11 cellular contexts compared by ENCODE assay signal in the genomic region with DNA sequence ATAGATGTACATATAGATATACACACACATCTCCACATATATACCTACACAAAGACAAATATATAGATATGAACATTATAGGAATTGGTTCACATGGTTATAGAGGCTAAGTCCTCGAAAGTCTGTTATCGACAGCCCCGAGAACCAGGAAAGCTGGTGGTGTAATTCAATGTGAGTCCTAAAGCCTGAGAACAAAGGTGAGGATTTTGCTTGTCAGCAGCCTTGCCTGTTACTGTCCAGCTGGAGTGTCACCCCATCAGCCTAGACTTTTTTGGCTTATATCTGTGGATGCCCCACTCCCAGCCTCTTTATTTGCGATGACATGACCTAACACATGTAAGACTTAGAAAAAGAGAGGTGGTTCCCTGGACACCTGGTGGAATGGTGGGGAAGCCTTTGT.
DNase-seq lines count a peak whose midpoint lies in the region; ATAC-seq, FAIRE-seq and TF ChIP-seq lines count a peak whose summit lies in the region.
"Had no signal": no experiment of that assay in that cellular context is flagged by ENCODE, and none has a peak within 500 bp of the region (broad histone marks: within the 10 kb centered on the region; RNA-seq: fewer than 3 reads in every experiment).

No MANE protein-coding gene starts in this region.

- intact Hi-C loops in activated CD4-positive, alpha-beta T cell treated with anti-CD3 and anti-CD28 coated beads, Interleukin-2, amount 10 ng/mL, durations not matched to agents 24 days and 14 days (cut with micrococcal nuclease), result no loop called here
- intact Hi-C loops in posterior vena cava (cut with DNase I), result loop anchor here in 1 of 2 donors (5.0 kb wide), 1 partner anchor 465 kb away; no protein-coding TSS in a partner anchor

- no peak overlapping the region for H2AFZ ChIP-seq in GM23338

- no peaks in the 10 kb centered on the region for H4K20me1 ChIP-seq in GM23338 (replicated peaks; ENCODE audit: insufficient read depth)

- no peaks in the 10 kb centered on the region for H3K9me2 ChIP-seq in GM23338 (ENCODE audit: insufficient read depth)

- H3K4me3 ChIP-seq in small intestine (ENCODE audit: low read depth in 1 of 2, low read length in 2 of 2) (no peak overlapping the region), GM23338 (no peak overlapping the region)

- ATAC-seq in HG02885 (IDR thresholded peaks at IDR 0.05; ENCODE audit: poor library complexity, unreplicated experiment), result peak; percentile 9
- ATAC-seq in T-helper 17 cell, result no peak
- ATAC-seq in GM23338, result no peak

- H3K27ac ChIP-seq in small intestine (ENCODE audit: low read depth in 1 of 2, low read length in 1 of 2) (peak overlapping the region in 1 of 2 donors; percentile 66), GM23338 (ENCODE audit: low read depth) (no peak overlapping the region)

- no peak overlapping the region for H3K27ac Mint-ChIP-seq in activated CD4-positive, alpha-beta T cell treated with anti-CD3 and anti-CD28 coated beads, Interleukin-2, amount 10 ng/mL, durations not matched to agents 24 days and 14 days
- H3K27ac Mint-ChIP-seq in T-helper 17 cell, result peak overlapping the region; percentile 82
- H3K27ac Mint-ChIP-seq in GM23338, result no peak overlapping the region

- 60 to 84% (median 62%) methylated on average over 4 of the region's 4 CpGs for WGBS in small intestine, 3 donors

- no peak for DNase-seq in activated CD4-positive, alpha-beta T cell treated with anti-CD3 and anti-CD28 coated beads, Interleukin-2, amount 10 ng/mL, durations not matched to agents 24 days and 14 days
- DNase-seq in activated CD4-positive, alpha-beta T cell treated with anti-CD3 and anti-CD28 coated beads for 1 hour, result no peak
- DNase-seq in T-helper 17 cell (no peak), small intestine (peak; percentile 58), posterior vena cava (ENCODE audit: low spot score) (no peak), NCI-H2196 treated with DMSO at 0.1 percent for 48 hours (lab: John Stamatoyannopoulos, UW; ENCODE audit: unreplicated experiment) (no peak), GM23338 (ENCODE audit: low spot score) (no peak)
- DNase-seq: NCI-H510A treated with DMSO at 0.1 percent for 48 hours had no signal

- H3K4me3 Mint-ChIP-seq in activated CD4-positive, alpha-beta T cell treated with anti-CD3 and anti-CD28 coated beads, Interleukin-2, amount 10 ng/mL, durations not matched to agents 24 days and 14 days, result peak overlapping the region; percentile 71
- H3K4me3 Mint-ChIP-seq in T-helper 17 cell (peak overlapping the region; percentile 93), GM23338 (no peak overlapping the region)

- peaks cover 11% of the 10 kb centered on the region for H3K27me3 Mint-ChIP-seq in activated CD4-positive, alpha-beta T cell treated with anti-CD3 and anti-CD28 coated beads, Interleukin-2, amount 10 ng/mL, durations not matched to agents 24 days and 14 days
- peaks cover 11% of the 10 kb centered on the region for H3K27me3 Mint-ChIP-seq in T-helper 17 cell
- H3K27me3 Mint-ChIP-seq in GM23338 (ENCODE audit: insufficient read depth, low read depth, poor library complexity), result peaks cover 6% of the 10 kb centered on the region

- TF ChIP-seq CTCF in GM23338 (conservative IDR thresholded peaks at IDR 0.05; ENCODE audit: low read depth in 2 of 2), result no peak

- H3K4me1 Mint-ChIP-seq in activated CD4-positive, alpha-beta T cell treated with anti-CD3 and anti-CD28 coated beads, Interleukin-2, amount 10 ng/mL, durations not matched to agents 24 days and 14 days, result peaks cover 17% of the 10 kb centered on the region
- peaks cover 7% of the 10 kb centered on the region for H3K4me1 Mint-ChIP-seq in T-helper 17 cell
- no peaks in the 10 kb centered on the region for H3K4me1 Mint-ChIP-seq in GM23338

- H3K4me2 ChIP-seq in GM23338, result no peak overlapping the region

- H3K9me3 ChIP-seq in T-helper 17 cell (ENCODE audit: control insufficient read depth, low read length, poor library complexity, severe bottlenecking), result no peaks in the 10 kb centered on the region
- H3K9me3 ChIP-seq in small intestine (ENCODE audit: control insufficient read depth, low read depth), result no peaks in the 10 kb centered on the region

- H3K79me2 ChIP-seq in GM23338 (replicated peaks; ENCODE audit: insufficient read depth), result no peaks in the 10 kb centered on the region

- H3K36me3 Mint-ChIP-seq in activated CD4-positive, alpha-beta T cell treated with anti-CD3 and anti-CD28 coated beads, Interleukin-2, amount 10 ng/mL, durations not matched to agents 24 days and 14 days (ENCODE audit: low read depth), result no peaks in the 10 kb centered on the region
- peaks cover 6% of the 10 kb centered on the region for H3K36me3 Mint-ChIP-seq in T-helper 17 cell (ENCODE audit: low read depth)
- no peaks in the 10 kb centered on the region for H3K36me3 Mint-ChIP-seq in GM23338 (ENCODE audit: low read depth)

- H3K27me3 ChIP-seq in small intestine (ENCODE audit: control insufficient read depth in 2 of 2, insufficient read depth in 2 of 2, low read length in 2 of 2) (no peaks in the 10 kb centered on the region), GM23338 (ENCODE audit: insufficient read depth) (no peaks in the 10 kb centered on the region)

- no peak for FAIRE-seq in small intestine (lab: Jason Lieb, UNC)
- FAIRE-seq: endometrium, TTC549 had no signal

- no peaks in the 10 kb centered on the region for H3K9me3 Mint-ChIP-seq in activated CD4-positive, alpha-beta T cell treated with anti-CD3 and anti-CD28 coated beads, Interleukin-2, amount 10 ng/mL, durations not matched to agents 24 days and 14 days
- H3K9me3 Mint-ChIP-seq in GM23338, result no peaks in the 10 kb centered on the region

- H3K4me1 ChIP-seq in small intestine (ENCODE audit: control insufficient read depth in 2 of 2, insufficient read depth in 1 of 2, low read depth in 1 of 2, low read length in 1 of 2), result peaks cover 0 to 13% of the 10 kb centered on the region in 2 donors
- H3K4me1 ChIP-seq in GM23338 (ENCODE audit: insufficient read depth), result no peaks in the 10 kb centered on the region

- H3F3A ChIP-seq in GM23338 (replicated peaks; ENCODE audit: low read depth), result no peaks in the 10 kb centered on the region

- H3K36me3 ChIP-seq in small intestine (ENCODE audit: control insufficient read depth in 2 of 2, insufficient read depth in 2 of 2, low read length in 2 of 2) (no peaks in the 10 kb centered on the region), GM23338 (ENCODE audit: insufficient read depth) (no peaks in the 10 kb centered on the region)

TF ChIP-seq in GM23338, 12 proteins besides CTCF, POLR2A, EP300 and RAD21 (continues in another document):
- TF ChIP-seq, protein P1, sequence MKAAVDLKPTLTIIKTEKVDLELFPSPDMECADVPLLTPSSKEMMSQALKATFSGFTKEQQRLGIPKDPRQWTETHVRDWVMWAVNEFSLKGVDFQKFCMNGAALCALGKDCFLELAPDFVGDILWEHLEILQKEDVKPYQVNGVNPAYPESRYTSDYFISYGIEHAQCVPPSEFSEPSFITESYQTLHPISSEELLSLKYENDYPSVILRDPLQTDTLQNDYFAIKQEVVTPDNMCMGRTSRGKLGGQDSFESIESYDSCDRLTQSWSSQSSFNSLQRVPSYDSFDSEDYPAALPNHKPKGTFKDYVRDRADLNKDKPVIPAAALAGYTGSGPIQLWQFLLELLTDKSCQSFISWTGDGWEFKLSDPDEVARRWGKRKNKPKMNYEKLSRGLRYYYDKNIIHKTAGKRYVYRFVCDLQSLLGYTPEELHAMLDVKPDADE (IDR thresholded peaks at IDR 0.05), result no peak
- TF ChIP-seq JUNB (IDR thresholded peaks at IDR 0.05; ENCODE audit: unreplicated experiment) (no peak), STAT1 (IDR thresholded peaks at IDR 0.05; ENCODE audit: unreplicated experiment) (no peak), POLR2AphosphoS5 (IDR thresholded peaks at IDR 0.05; ENCODE audit: low read depth) (no peak), ZNF114 (CRISPR knock-in tag; IDR thresholded peaks at IDR 0.05) (no peak), EZH2phosphoT487 (IDR thresholded peaks at IDR 0.05; ENCODE audit: unreplicated experiment) (no peak), ZNF331 (CRISPR knock-in tag; IDR thresholded peaks at IDR 0.05; ENCODE audit: low read depth) (no peak)
- TF ChIP-seq, protein P2, sequence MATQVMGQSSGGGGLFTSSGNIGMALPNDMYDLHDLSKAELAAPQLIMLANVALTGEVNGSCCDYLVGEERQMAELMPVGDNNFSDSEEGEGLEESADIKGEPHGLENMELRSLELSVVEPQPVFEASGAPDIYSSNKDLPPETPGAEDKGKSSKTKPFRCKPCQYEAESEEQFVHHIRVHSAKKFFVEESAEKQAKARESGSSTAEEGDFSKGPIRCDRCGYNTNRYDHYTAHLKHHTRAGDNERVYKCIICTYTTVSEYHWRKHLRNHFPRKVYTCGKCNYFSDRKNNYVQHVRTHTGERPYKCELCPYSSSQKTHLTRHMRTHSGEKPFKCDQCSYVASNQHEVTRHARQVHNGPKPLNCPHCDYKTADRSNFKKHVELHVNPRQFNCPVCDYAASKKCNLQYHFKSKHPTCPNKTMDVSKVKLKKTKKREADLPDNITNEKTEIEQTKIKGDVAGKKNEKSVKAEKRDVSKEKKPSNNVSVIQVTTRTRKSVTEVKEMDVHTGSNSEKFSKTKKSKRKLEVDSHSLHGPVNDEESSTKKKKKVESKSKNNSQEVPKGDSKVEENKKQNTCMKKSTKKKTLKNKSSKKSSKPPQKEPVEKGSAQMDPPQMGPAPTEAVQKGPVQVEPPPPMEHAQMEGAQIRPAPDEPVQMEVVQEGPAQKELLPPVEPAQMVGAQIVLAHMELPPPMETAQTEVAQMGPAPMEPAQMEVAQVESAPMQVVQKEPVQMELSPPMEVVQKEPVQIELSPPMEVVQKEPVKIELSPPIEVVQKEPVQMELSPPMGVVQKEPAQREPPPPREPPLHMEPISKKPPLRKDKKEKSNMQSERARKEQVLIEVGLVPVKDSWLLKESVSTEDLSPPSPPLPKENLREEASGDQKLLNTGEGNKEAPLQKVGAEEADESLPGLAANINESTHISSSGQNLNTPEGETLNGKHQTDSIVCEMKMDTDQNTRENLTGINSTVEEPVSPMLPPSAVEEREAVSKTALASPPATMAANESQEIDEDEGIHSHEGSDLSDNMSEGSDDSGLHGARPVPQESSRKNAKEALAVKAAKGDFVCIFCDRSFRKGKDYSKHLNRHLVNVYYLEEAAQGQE (IDR thresholded peaks at IDR 0.05; ENCODE audit: unreplicated experiment), result no peak
